Comparison of ENCODE assay signal across 21 cellular contexts in genomic region chr19:31491246-31491645, GRCh38.
"Had no signal": no experiment of that assay in that cellular context is flagged by ENCODE, and none has a peak within 500 bp of the region (broad histone marks: within the 10 kb centered on the region; RNA-seq: fewer than 3 reads in every experiment).

No MANE protein-coding gene starts in this region.

- ATAC-seq: activated CD8-positive, alpha-beta T cell treated with anti-CD3 and anti-CD28 coated beads, Interleukin-2, amount 10 ng/mL, durations not matched to agents 7 days and 5 days; mucosa of descending colon; T-cell had no signal

- H3K4me1 Mint-ChIP-seq: central memory CD8-positive, alpha-beta T cell; memory B cell; naive B cell; T-cell had no signal

- H3K9me3 Mint-ChIP-seq: central memory CD8-positive, alpha-beta T cell had no signal

- H3K36me3 ChIP-seq: brain microvascular endothelial cell, colonic mucosa, neutrophil, tibial artery, uterus had no signal

- H3K4me3 Mint-ChIP-seq: activated CD8-positive, alpha-beta T cell treated with anti-CD3 and anti-CD28 coated beads, Interleukin-2, amount 10 ng/mL, durations not matched to agents 7 days and 5 days; activated naive CD4-positive, alpha-beta T cell treated with anti-CD3 and anti-CD28 coated beads for 36 hours; activated T-cell treated with anti-CD3 and anti-CD28 coated beads, Interleukin-2, amount 50 U/mL, for 24 hours; central memory CD8-positive, alpha-beta T cell; memory B cell; naive B cell; T-cell had no signal

- DNase-seq: activated CD4-positive, alpha-beta T cell treated with anti-CD3 and anti-CD28 coated beads for 48 hours; activated CD4-positive, CD25-positive, alpha-beta regulatory T cell; activated CD8-positive, alpha-beta T cell treated with anti-CD3 and anti-CD28 coated beads, Interleukin-2, amount 10 ng/mL, durations not matched to agents 7 days and 5 days; activated naive CD4-positive, alpha-beta T cell treated with anti-CD3 and anti-CD28 coated beads for 36 hours; activated T-cell treated with anti-CD3 and anti-CD28 coated beads, Interleukin-2, amount 50 U/mL, for 24 hours; brain microvascular endothelial cell; colonic mucosa; mucosa of descending colon; naive B cell; retina; stimulated activated CD4-positive, alpha-beta T cell treated with anti-CD3 and anti-CD28 coated beads, Interleukin-12 subunit alpha, Interleukin-12 subunit beta, amount 100 ng/mL, for 4 hours; stimulated activated CD4-positive, alpha-beta T cell treated with anti-CD3 and anti-CD28 coated beads, Interleukin-1b, Interleukin-23, amount 100 ng/mL, for 48 hours; stimulated activated CD8-positive, alpha-beta memory T cell treated with anti-CD3 and anti-CD28 coated beads, Interleukin-4, amount 100 ng/mL, for 48 hours; stimulated activated naive CD4-positive, alpha-beta T cell treated with Interleukin-2 at 50 U/mL for 16 hours; T-cell; tibial artery; uterus had no signal

- H3K27ac ChIP-seq: brain microvascular endothelial cell, colonic mucosa, neutrophil, tibial artery, uterus had no signal

- H3K27me3 ChIP-seq: brain microvascular endothelial cell, colonic mucosa, neutrophil, tibial artery, uterus had no signal

- H3K27ac Mint-ChIP-seq: activated CD8-positive, alpha-beta T cell treated with anti-CD3 and anti-CD28 coated beads, Interleukin-2, amount 10 ng/mL, durations not matched to agents 7 days and 5 days; activated naive CD4-positive, alpha-beta T cell treated with anti-CD3 and anti-CD28 coated beads for 36 hours; activated T-cell treated with anti-CD3 and anti-CD28 coated beads, Interleukin-2, amount 50 U/mL, for 24 hours; activated T-helper 2 cell treated with anti-CD3 and anti-CD28 coated beads, Interferon-gamma antibody, Interleukin-2, Interleukin-4, amounts not matched to agents 10 μg/mL and 5 μg/mL and 100 μg/mL, durations not matched to agents 14 hours and 24 hours and 36 hours; memory B cell; naive B cell; T-cell had no signal

- H3K4me1 ChIP-seq: colonic mucosa, tibial artery, uterus had no signal

- H3K36me3 Mint-ChIP-seq: memory B cell, naive B cell, T-cell had no signal

- H3K9me3 ChIP-seq: colonic mucosa, mucosa of descending colon, neutrophil, tibial artery, uterus had no signal

- H3K27me3 Mint-ChIP-seq: activated T-cell treated with anti-CD3 and anti-CD28 coated beads, Interleukin-2, amount 50 U/mL, for 24 hours; central memory CD8-positive, alpha-beta T cell; memory B cell; naive B cell; T-cell had no signal

- H3K4me3 ChIP-seq: colonic mucosa, mucosa of descending colon, tibial artery, uterus had no signal
